ENCODE assay signal across 14 cellular contexts in genomic region chr11:924406-925157, GRCh38. TPM values are rescaled to one million over a fixed set of nuclear protein-coding genes. Genes with fewer than 3 reads are reported as not detected.
DNase-seq lines count a peak whose midpoint lies in the region; ATAC-seq, FAIRE-seq and TF ChIP-seq lines count a peak whose summit lies in the region.
"Had no signal": no experiment of that assay in that cellular context is flagged by ENCODE, and none has a peak within 500 bp of the region (broad histone marks: within the 10 kb centered on the region; RNA-seq: fewer than 3 reads in every experiment).

No MANE protein-coding gene starts in this region.

- H3K79me2 ChIP-seq in SK-N-SH (ENCODE audit: insufficient read depth) (peaks cover 34% of the 10 kb centered on the region), H1 (ENCODE audit: control insufficient read depth in 1 of 2, insufficient read depth in 2 of 2, low read length in 2 of 2) (peaks cover 0 to 34% of the 10 kb centered on the region in 2 experiments; a peak in 2 of 4 replicates)

- no peak overlapping the region for H2AK5ac ChIP-seq in H1 (ENCODE audit: low read depth, low read length)

- H3K9ac ChIP-seq in SK-N-SH (no peak overlapping the region), H1 (replicated peaks in 1 of 4; ENCODE audit: extremely low read depth in 1 of 4, low read depth in 3 of 4, low read length in 3 of 4) (no peak overlapping the region)

- no peak for TF ChIP-seq POLR2A in H1 (IDR thresholded peaks at IDR 0.05; ENCODE audit: control extremely low read depth in 1 of 2, low read depth in 2 of 2, low read length in 2 of 2)

- H3K4me3 Mint-ChIP-seq in nephron progenitor cell = peak overlapping the region; percentile 30

- ATAC-seq in SK-N-SH treated with all-trans-retinoic acid at 6 μM for 48 hours (no peak), upper lobe of right lung (no peak), HG03378 (IDR thresholded peaks at IDR 0.05; ENCODE audit: unreplicated experiment) (no peak)

- peaks cover 28% of the 10 kb centered on the region for H3K4me1 Mint-ChIP-seq in nephron progenitor cell

- H4K20me1 ChIP-seq in SK-N-SH (ENCODE audit: insufficient read depth) (peaks cover 26% of the 10 kb centered on the region), H1 (replicated peaks in 1 of 2; ENCODE audit: control insufficient read depth in 1 of 2, insufficient read depth in 2 of 2, low read length in 2 of 2) (peaks cover 3 to 10% of the 10 kb centered on the region in 2 experiments)

- H3K27ac ChIP-seq in SK-N-SH (ENCODE audit: low read depth in 2 of 2, low read length in 1 of 2) (peak overlapping the region in 1 of 2 experiments; percentile 30; a peak in 1 of 4 replicates), H1 (ENCODE audit: low read depth, low read length) (no peak overlapping the region), upper lobe of right lung (peak overlapping the region; percentile 75)

- no peak overlapping the region for H3K27ac Mint-ChIP-seq in nephron progenitor cell

- H3K9me2 ChIP-seq in SK-N-SH = no peaks in the 10 kb centered on the region

- no peak for TF ChIP-seq EP300 in SK-N-SH (IDR thresholded peaks at IDR 0.05; ENCODE audit: borderline replicate concordance in 1 of 2, low read depth in 1 of 2, low read length in 1 of 2)
- no peak for TF ChIP-seq EP300 in H1 (IDR thresholded peaks at IDR 0.05; ENCODE audit: borderline replicate concordance in 1 of 2, low read depth in 2 of 2, low read length in 2 of 2)

- H3K27me3 ChIP-seq in SK-N-SH (ENCODE audit: insufficient read depth) = no peaks in the 10 kb centered on the region
- H3K27me3 ChIP-seq in H1 (replicated peaks in 1 of 4; ENCODE audit: control insufficient read depth in 3 of 4, extremely low read depth in 1 of 4, insufficient read depth in 3 of 4, low read length in 3 of 4) = no peaks in the 10 kb centered on the region
- no peaks in the 10 kb centered on the region for H3K27me3 ChIP-seq in upper lobe of right lung

- CTCF ChIA-PET in SK-N-SH (lab: Yijun Ruan, JAX) = interaction anchor here (0.6 to 3.6 kb wide), 24 partner anchors 8 to 158 kb away, joined by 3 to 27 read pairs (median 4); partner anchors contain the start of genes CD151 and CHID1
- CTCF ChIA-PET in H1 (lab: Charles Lee; ENCODE audit: partially characterized antibody) = interaction anchor here (0.6 to 7.1 kb wide), 24 partner anchors 9 to 137 kb away, joined by 3 to 48 read pairs (median 6); partner anchors contain the start of gene MUC6

- no peaks in the 10 kb centered on the region for H3K36me3 Mint-ChIP-seq in nephron progenitor cell (ENCODE audit: low read depth)

- no peaks in the 10 kb centered on the region for H3K9me3 Mint-ChIP-seq in nephron progenitor cell

- no peak overlapping the region for H3K23ac ChIP-seq in H1 (ENCODE audit: insufficient read length)

- H3K4ac ChIP-seq in H1 (replicated peaks; ENCODE audit: insufficient read length, low read depth, low read length) = no peak overlapping the region

- no peak for TF ChIP-seq RAD21 in SK-N-SH (IDR thresholded peaks at IDR 0.05; ENCODE audit: low read length)
- TF ChIP-seq RAD21 in H1 (IDR thresholded peaks at IDR 0.05 in 1 of 2, conservative IDR thresholded peaks at IDR 0.05 in 1 of 2; ENCODE audit: low read depth in 2 of 2, low read length in 2 of 2) = no peak

- H3K56ac ChIP-seq in H1 (replicated peaks; ENCODE audit: insufficient read length, low read depth, low read length) = no peak overlapping the region

- intact Hi-C loops in upper lobe of right lung (cut with DNase I) = no loop called here

- POLR2A ChIA-PET in SK-N-SH (lab: Yijun Ruan, JAX) (interaction anchor here (0.6 to 1.0 kb wide), 2 partner anchors 14 to 92 kb away, joined by 3 to 4 read pairs; partner anchors contain the start of genes CD151 and CHID1), H1 (lab: Charles Lee; ENCODE audit: partially characterized antibody) (interaction anchor here (0.8 to 1.9 kb wide), 7 partner anchors 11 to 67 kb away, joined by 3 to 7 read pairs (median 3); partner anchors contain the start of gene CHID1)

- peak overlapping the region; percentile 95; the same call in 1 of the 2 replicates for H2BK15ac ChIP-seq in H1 (ENCODE audit: low read length)

- no peak overlapping the region for H3K4me3 ChIP-seq in SK-N-SH (ENCODE audit: low read depth in 2 of 2, low read length in 1 of 2)
- H3K4me3 ChIP-seq in H1 (ENCODE audit: extremely low read depth in 1 of 4, insufficient read depth in 2 of 4, low read depth in 3 of 4, low read length in 4 of 4) = no peak overlapping the region
- peak overlapping the region; percentile 34 for H3K4me3 ChIP-seq in upper lobe of right lung

- H4K8ac ChIP-seq in H1 (ENCODE audit: extremely low read depth, insufficient read depth, low read length) = peak overlapping the region; percentile 86

- no peak overlapping the region for H3K4me2 ChIP-seq in SK-N-SH
- no peak overlapping the region for H3K4me2 ChIP-seq in H1 (ENCODE audit: insufficient read depth in 1 of 2, low read depth in 2 of 2, low read length in 2 of 2)

- no peak for FAIRE-seq in H1 (lab: Jason Lieb, UNC)
- FAIRE-seq: A549, colon, frontal cortex had no signal

- peaks cover 8 to 9% of the 10 kb centered on the region in 2 experiments for H3K36me3 ChIP-seq in SK-N-SH (replicated peaks in 1 of 2; ENCODE audit: control insufficient read depth in 1 of 2, insufficient read depth in 2 of 2, low read length in 1 of 2)
- H3K36me3 ChIP-seq in H1 (ENCODE audit: control insufficient read depth in 2 of 4, insufficient read depth in 4 of 4, low read length in 3 of 4) = peaks cover 0 to 12% (median 2%) of the 10 kb centered on the region in 4 experiments; a peak in 3 of 8 replicates
- peaks cover 4% of the 10 kb centered on the region for H3K36me3 ChIP-seq in upper lobe of right lung

- WGBS in SK-N-SH (ENCODE audit: low lambda C conversion rate) = 88% methylated on average over 5 of the region's 18 CpGs
- 95% methylated on average over 18 of the region's 18 CpGs; no CpG with 5 or more reads in 1 of the 2 experiments for WGBS in H1 (ENCODE audit: extremely low coverage in 1 of 2, insufficient coverage in 1 of 2, insufficient read length in 1 of 2, insufficient replicate concordance in 2 of 2, low coverage in 1 of 2, low lambda C conversion rate in 2 of 2, missing lambda C conversion rate in 1 of 2), 2 experiments

- H3K23me2 ChIP-seq in H1 (ENCODE audit: low read depth, low read length) = peaks cover 5% of the 10 kb centered on the region

- H3K9me3 ChIP-seq in SK-N-SH (no peaks in the 10 kb centered on the region), H1 (ENCODE audit: insufficient read depth in 2 of 2, low read depth in 1 of 2, low read length in 1 of 2) (no peaks in the 10 kb centered on the region), upper lobe of right lung (no peaks in the 10 kb centered on the region)
- H3K9me3 ChIP-seq: A549 had no signal

- 0 out of 2 replicates have a peak overlapping the region, but pooled peaks have one; percentile 24 for H2BK5ac ChIP-seq in H1 (ENCODE audit: low read depth, low read length)

- H3K18ac ChIP-seq in H1 (ENCODE audit: extremely low read depth, low read length) = no peak overlapping the region

- peak overlapping the region; percentile 74 for H4K91ac ChIP-seq in H1 (replicated peaks; ENCODE audit: insufficient read length, low read length)

- peaks cover 8% of the 10 kb centered on the region for H3F3A ChIP-seq in SK-N-SH (replicated peaks; ENCODE audit: insufficient read depth)

- no peak overlapping the region for H2BK20ac ChIP-seq in H1 (ENCODE audit: low read length)

- H3K79me1 ChIP-seq in H1 (ENCODE audit: low read depth, low read length) = peaks cover 14% of the 10 kb centered on the region

- H3K27me3 Mint-ChIP-seq in nephron progenitor cell (ENCODE audit: low read depth, poor library complexity) = no peaks in the 10 kb centered on the region

- no peak overlapping the region for H2BK120ac ChIP-seq in H1 (replicated peaks; ENCODE audit: low read depth, low read length)

- H3K4me1 ChIP-seq in SK-N-SH (ENCODE audit: control insufficient read depth in 1 of 2, insufficient read depth in 2 of 2, low read depth in 1 of 2, low read length in 1 of 2) = peaks cover 0 to 31% of the 10 kb centered on the region in 2 experiments; a peak in 1 of 4 replicates
- H3K4me1 ChIP-seq in H1 (replicated peaks in 1 of 4; ENCODE audit: control insufficient read depth in 3 of 4, insufficient read depth in 4 of 4, low read length in 3 of 4) = peaks cover 0 to 7% (median 4%) of the 10 kb centered on the region in 4 experiments; a peak in 4 of 7 replicates
- H3K4me1 ChIP-seq in upper lobe of right lung = peaks cover 29% of the 10 kb centered on the region

- H2AFZ ChIP-seq in SK-N-SH (ENCODE audit: low read depth) (no peak overlapping the region), H1 (ENCODE audit: low read length) (no peak overlapping the region)

- H3K14ac ChIP-seq in H1 (ENCODE audit: insufficient read length) = no peak overlapping the region

- H2BK12ac ChIP-seq in H1 (ENCODE audit: low read depth, low read length) = no peak overlapping the region

- no peak for TF ChIP-seq CTCF in SK-N-SH (IDR thresholded peaks at IDR 0.05)
- no peak for TF ChIP-seq CTCF in H1 (IDR thresholded peaks at IDR 0.05; ENCODE audit: control extremely low read depth in 1 of 3, insufficient read depth in 1 of 3, low read depth in 1 of 3, low read length in 3 of 3)
- no peak for TF ChIP-seq CTCF in nephron progenitor cell (IDR thresholded peaks at IDR 0.05)
- TF ChIP-seq CTCF in upper lobe of right lung (IDR thresholded peaks at IDR 0.05) = no peak

- no peak overlapping the region for H4K5ac ChIP-seq in H1 (ENCODE audit: insufficient read length, low read depth, low read length)

- DNase-seq in SK-N-SH (peak; percentile 60), H1 (ENCODE audit: low read depth in 1 of 2, low spot score in 2 of 2) (no peak), nephron progenitor cell (no peak), upper lobe of right lung (no peak), mesenteric fat pad (ENCODE audit: low spot score) (no peak), NCI-H2227 treated with DMSO at 0.1 percent for 48 hours (lab: John Stamatoyannopoulos, UW) (no peak)
- DNase-seq: activated CD4-positive, CD25-positive, alpha-beta regulatory T cell treated with anti-CD3 and anti-CD28 coated beads, Interleukin-2, amount 50 U/mL, for 72 hours; NCI-H510A treated with DMSO at 0.1 percent for 48 hours; stimulated activated naive CD8-positive, alpha-beta T cell treated with anti-CD3 and anti-CD28 coated beads, Interleukin-15, Interleukin-2, amounts not matched to agents 100 U/mL and 50 U/mL, for 24 hours had no signal

RNA-seq across cellular contexts. Expression of gene AP2A2, which starts 1.1 kb away (rescaled TPM):
- 36.3 and 42.7 TPM in 2 replicates for polyA plus RNA-seq in SK-N-SH (2012; rRNA removed)
- polyA plus RNA-seq in SK-N-SH (2012; cell fraction: cytosol; rRNA removed) = 23.0 and 30.2 TPM in 2 replicates
- polyA plus RNA-seq in SK-N-SH (2012; cell fraction: nucleus; rRNA removed) = 111 and 144 TPM in 2 replicates
- total RNA-seq in H1 (2021; fragmentation: NEBNext Ultra II Directional; extraction: Animal tissue kit (Norgen Biotek cat#: 25700)) = 50.0 and 56.3 TPM in 2 replicates
- polyA plus RNA-seq in H1 (2011; rRNA removed) = 65.0 and 70.0 TPM in 2 replicates
- 44.9 TPM for polyA plus RNA-seq in H1 (2011; cell fraction: cytosol; rRNA removed)
- 169 TPM for polyA plus RNA-seq in H1 (2011; cell fraction: nucleus; rRNA removed)
- 40.2 to 49.3 TPM (median 44.1 TPM) in 4 replicates for polyA plus RNA-seq in H1 (2012, experiment 1 of 2)
- polyA plus RNA-seq in H1 (2012, experiment 2 of 2) = 31.3 TPM
- polyA plus RNA-seq in H1 (2013, experiment 1 of 2) = 44.2 TPM
- 40.7 TPM for polyA plus RNA-seq in H1 (2013, experiment 2 of 2)
- polyA minus RNA-seq in H1 (2011; rRNA and poly(A)+ RNA removed) = 55.2 and 63.7 TPM in 2 replicates
- polyA minus RNA-seq in H1 (2011; cell fraction: cytosol; rRNA and poly(A)+ RNA removed) = 75.7 TPM
- polyA minus RNA-seq in H1 (2011; cell fraction: nucleus; rRNA and poly(A)+ RNA removed) = 71.4 TPM
- total RNA-seq in upper lobe of right lung = 92.0 TPM
- total RNA-seq in mesenteric fat pad = 120 TPM

RNA-seq across cellular contexts. Expression of gene CHID1, which starts 14.0 kb away (rescaled TPM):
- polyA plus RNA-seq in SK-N-SH (2012; rRNA removed) (194 and 231 TPM in 2 replicates), H1 (2011; rRNA removed) (88.5 and 114 TPM in 2 replicates)
- 153 and 192 TPM in 2 replicates for polyA plus RNA-seq in SK-N-SH (2012; cell fraction: cytosol; rRNA removed)
- polyA plus RNA-seq in SK-N-SH (2012; cell fraction: nucleus; rRNA removed) = 123 and 143 TPM in 2 replicates
- total RNA-seq in H1 (2021; fragmentation: NEBNext Ultra II Directional; extraction: Animal tissue kit (Norgen Biotek cat#: 25700)) = 78.9 and 81.2 TPM in 2 replicates
- polyA plus RNA-seq in H1 (2011; cell fraction: cytosol; rRNA removed) = 102 TPM
- polyA plus RNA-seq in H1 (2011; cell fraction: nucleus; rRNA removed) = 115 TPM
- polyA plus RNA-seq in H1 (2012, experiment 1 of 2) = 55.8 to 87.0 TPM (median 82.0 TPM) in 4 replicates
- polyA plus RNA-seq in H1 (2012, experiment 2 of 2) = 82.1 TPM
- 76.3 TPM for polyA plus RNA-seq in H1 (2013, experiment 1 of 2)
- polyA plus RNA-seq in H1 (2013, experiment 2 of 2) = 80.1 TPM
- polyA minus RNA-seq in H1 (2011; rRNA and poly(A)+ RNA removed) = 59.6 and 70.2 TPM in 2 replicates
- 49.1 TPM for polyA minus RNA-seq in H1 (2011; cell fraction: cytosol; rRNA and poly(A)+ RNA removed)
- 52.7 TPM for polyA minus RNA-seq in H1 (2011; cell fraction: nucleus; rRNA and poly(A)+ RNA removed)
- total RNA-seq in upper lobe of right lung (52.9 TPM), mesenteric fat pad (72.1 TPM)
